In the genomic region with DNA sequence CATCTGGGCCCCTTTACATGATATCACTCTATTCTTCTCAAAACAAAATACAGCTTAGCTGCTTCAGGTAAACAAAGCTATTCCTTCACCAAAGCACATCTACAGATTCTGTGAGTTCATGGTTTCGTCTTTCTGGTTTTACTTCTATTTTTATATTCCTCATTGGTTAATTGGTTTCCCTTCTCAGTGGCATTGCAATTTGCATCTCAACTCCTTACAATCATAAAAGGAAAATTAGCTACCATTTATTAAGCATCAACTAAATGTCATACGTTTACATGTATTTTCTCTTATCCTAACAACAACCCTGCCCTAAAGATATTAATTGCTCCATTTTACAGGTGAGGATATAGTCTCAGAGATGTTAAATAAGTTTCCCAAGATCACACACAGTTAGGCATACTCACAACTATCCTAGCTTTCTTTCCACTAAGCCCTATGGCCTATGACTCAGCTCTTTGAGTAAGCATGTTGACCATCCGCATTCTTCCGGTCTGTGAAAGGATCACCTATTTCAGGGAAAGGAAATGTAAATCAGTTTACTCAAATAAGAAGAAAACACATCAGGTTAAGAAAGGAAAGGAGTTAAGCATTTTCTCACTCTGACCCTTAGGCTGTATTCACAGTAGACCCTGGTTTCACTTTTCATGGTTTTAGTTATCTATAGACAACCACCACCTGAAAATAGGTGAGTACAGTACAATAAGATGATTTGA, we compare ENCODE assay signal across 9 cellular contexts.
DNase-seq lines count a peak whose midpoint lies in the region; ATAC-seq and TF ChIP-seq lines count a peak whose summit lies in the region.
"Had no signal": no experiment of that assay in that cellular context is flagged by ENCODE, and none has a peak within 500 bp of the region (broad histone marks: within the 10 kb centered on the region; RNA-seq: fewer than 3 reads in every experiment).

No MANE protein-coding gene starts in this region.

- H3K27me3 ChIP-seq in Karpas-422 (ENCODE audit: low read length), result no peaks in the 10 kb centered on the region; the same call in 1 of the 2 replicates

- H3K4me3 ChIP-seq in Karpas-422 (ENCODE audit: low read length), result no peak overlapping the region

- H3K9me2 ChIP-seq in Karpas-422 (replicated peaks; ENCODE audit: insufficient read depth, low read length), result no peaks in the 10 kb centered on the region

- no peaks in the 10 kb centered on the region for H3K9me3 ChIP-seq in Karpas-422 (ENCODE audit: low read length)

- peak overlapping the region; percentile 62; the same call in 1 of the 2 replicates for H2AFZ ChIP-seq in Karpas-422 (ENCODE audit: low read length)

- H3K27ac ChIP-seq in Karpas-422 (ENCODE audit: low read length), result no peak overlapping the region

- no peaks in the 10 kb centered on the region for H3K79me2 ChIP-seq in Karpas-422 (ENCODE audit: low read length)

- H3K4me2 ChIP-seq in Karpas-422 (ENCODE audit: low read depth, low read length, poor library complexity, severe bottlenecking), result no peak overlapping the region

- H3K9ac ChIP-seq in Karpas-422 (ENCODE audit: low read length), result no peak overlapping the region

- ATAC-seq in GM18517 (IDR thresholded peaks at IDR 0.05; ENCODE audit: unreplicated experiment), result peak; percentile 91
- peak; percentile 90 for ATAC-seq in HG02588 (IDR thresholded peaks at IDR 0.05; ENCODE audit: unreplicated experiment)
- ATAC-seq: T-helper 17 cell had no signal

- H3K4me1 ChIP-seq in Karpas-422 (ENCODE audit: low read length), result peaks cover 20% of the 10 kb centered on the region

- H4K20me1 ChIP-seq in Karpas-422 (ENCODE audit: insufficient read depth, low read depth, low read length), result no peaks in the 10 kb centered on the region

- DNase-seq in Karpas-422 (no peak), iris pigment epithelial cell (ENCODE audit: low read depth) (peak; percentile 74), AG20443 (ENCODE audit: low spot score) (no peak), midbrain (lab: John Stamatoyannopoulos, UW) (no peak), GM10266 (ENCODE audit: extremely low spot score) (no peak)
- no peak for DNase-seq in activated T-cell treated with anti-CD3 and anti-CD28 coated beads, Interleukin-2, amount 50 U/mL, for 1 hour
- DNase-seq: T-helper 17 cell had no signal

- TF ChIP-seq CTCF in GM10266 (IDR thresholded peaks at IDR 0.05; ENCODE audit: control insufficient read depth, insufficient read depth, low read depth, missing control alignments), result no peak

- H3K36me3 ChIP-seq in Karpas-422 (ENCODE audit: insufficient read depth, low read length), result no peaks in the 10 kb centered on the region
